In the genomic region with DNA sequence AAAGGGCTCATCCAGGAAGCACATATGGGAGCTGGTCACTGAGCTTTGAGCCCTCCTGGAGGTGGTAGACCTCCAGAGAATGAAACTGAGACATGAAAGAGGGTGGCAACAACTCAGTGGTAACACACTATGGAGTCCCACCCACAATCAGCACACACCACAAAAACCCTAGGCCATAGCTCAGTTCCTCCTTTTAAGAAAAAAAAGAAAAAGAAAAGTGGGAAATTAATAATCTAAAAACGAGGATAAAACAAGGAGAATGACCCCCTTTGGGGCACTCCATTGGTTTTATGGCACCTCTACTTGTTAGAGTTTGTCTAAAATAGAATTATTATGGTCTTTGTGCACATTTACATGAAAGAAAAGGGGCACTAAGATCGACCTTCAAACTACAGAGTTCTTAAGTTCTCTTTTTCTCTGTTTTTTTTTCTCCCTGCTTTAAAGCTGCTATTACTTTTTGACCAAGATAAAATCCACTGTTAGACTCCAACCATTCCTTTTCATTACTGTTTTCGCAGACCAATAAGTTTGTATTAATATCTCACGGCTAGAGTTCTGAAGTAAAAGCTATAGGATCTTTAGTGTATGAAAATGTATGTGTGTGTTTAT, we compare ENCODE assay signal across 9 cellular contexts. TPM values are rescaled to one million over a fixed set of nuclear protein-coding genes. Genes with fewer than 3 reads are reported as not detected.
DNase-seq lines count a peak whose midpoint lies in the region; ATAC-seq and TF ChIP-seq lines count a peak whose summit lies in the region.
"Had no signal": no experiment of that assay in that cellular context is flagged by ENCODE, and none has a peak within 500 bp of the region (broad histone marks: within the 10 kb centered on the region; RNA-seq: fewer than 3 reads in every experiment).

No MANE protein-coding gene starts in this region.

- H3K9me3 Mint-ChIP-seq in HFFc6, result no peaks in the 10 kb centered on the region

- peak; percentile 41 for DNase-seq in OCI-M1 (lab: John Stamatoyannopoulos, UW)
- DNase-seq in dermis blood vessel endothelial cell, result no peak
- no peak for DNase-seq in HFFc6
- DNase-seq in cerebellar nuclear complex (lab: John Stamatoyannopoulos, UW), result no peak
- DNase-seq in T-helper 17 cell, result no peak
- DNase-seq: effector CD4-positive, alpha-beta T cell had no signal

- H3K27me3 Mint-ChIP-seq in HFFc6 (ENCODE audit: insufficient read depth) (no peaks in the 10 kb centered on the region; the same call in 1 of the 2 replicates), T-helper 17 cell (no peaks in the 10 kb centered on the region)

- no peak for TF ChIP-seq CTCF in HFFc6 (IDR thresholded peaks at IDR 0.05)

- H3K9me3 ChIP-seq in T-helper 17 cell (ENCODE audit: control insufficient read depth, low read length, poor library complexity, severe bottlenecking), result peaks cover 4% of the 10 kb centered on the region

- H3K27ac Mint-ChIP-seq in HFFc6, result no peak overlapping the region
- H3K27ac Mint-ChIP-seq in T-helper 17 cell, result no peak overlapping the region

- H3K36me3 Mint-ChIP-seq in HFFc6 (ENCODE audit: low read depth) (no peaks in the 10 kb centered on the region), T-helper 17 cell (ENCODE audit: low read depth) (no peaks in the 10 kb centered on the region)

- ATAC-seq in GM18502 (IDR thresholded peaks at IDR 0.05; ENCODE audit: poor library complexity, unreplicated experiment) (peak; percentile 100), GM19467 (IDR thresholded peaks at IDR 0.05; ENCODE audit: unreplicated experiment) (peak; percentile 100), HG03045 (IDR thresholded peaks at IDR 0.05; ENCODE audit: unreplicated experiment) (peak; percentile 100), T-helper 17 cell (no peak)

- no peaks in the 10 kb centered on the region for H3K4me1 Mint-ChIP-seq in HFFc6 (ENCODE audit: low read depth)
- H3K4me1 Mint-ChIP-seq in T-helper 17 cell, result no peaks in the 10 kb centered on the region

- H3K4me3 Mint-ChIP-seq in HFFc6 (no peak overlapping the region), T-helper 17 cell (no peak overlapping the region)

RNA-seq across cellular contexts. Expression of a gene that starts 40.2 kb away (rescaled TPM):
- total RNA-seq in dermis blood vessel endothelial cell (24.0 and 25.4 TPM in 2 replicates), T-helper 17 cell (10 to 100 TPM; 55.3 to 61.2 TPM)
- 10 to 100 TPM in 4 of 6 experiments, 1 to 10 TPM in 2; 8.0 to 14.1 (median 10.4) TPM for total RNA-seq in HFFc6 (2021; fragmentation: NEBNext Ultra II Directional; extraction: Animal tissue kit (Norgen Biotek cat#: 25700))
